19 cellular contexts compared by ENCODE assay signal in the genomic region with DNA sequence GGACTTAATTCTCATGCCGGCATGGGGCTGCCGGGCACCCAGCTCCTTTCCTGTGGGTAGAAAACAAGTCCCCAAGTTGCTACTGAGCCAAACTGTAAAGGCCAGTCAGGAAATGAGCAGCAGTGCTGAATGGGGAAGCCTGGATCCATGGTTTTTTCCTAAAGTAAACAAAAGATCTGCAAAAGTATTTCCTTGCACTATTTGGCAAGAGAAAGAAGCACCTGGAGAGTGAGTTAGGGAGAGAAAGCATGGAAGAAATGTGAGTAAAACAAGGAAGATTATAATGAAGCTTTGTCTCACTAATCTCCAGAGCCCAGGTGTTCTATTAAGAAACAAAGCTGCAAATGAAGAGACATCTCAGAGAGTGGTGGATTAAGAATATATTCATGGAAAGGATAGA.
A peak's percentile ranks its signal among the peaks of the same experiment; 100 is the strongest.
DNase-seq lines count a peak whose midpoint lies in the region; ATAC-seq lines count a peak whose summit lies in the region.
"Had no signal": no experiment of that assay in that cellular context is flagged by ENCODE, and none has a peak within 500 bp of the region (broad histone marks: within the 10 kb centered on the region; RNA-seq: fewer than 3 reads in every experiment).

No MANE protein-coding gene starts in this region.

- H3K4me3 Mint-ChIP-seq in activated naive CD4-positive, alpha-beta T cell treated with anti-CD3 and anti-CD28 coated beads, Interleukin-2, amount 50 U/mL, for 24 hours, result no peak overlapping the region
- H3K4me3 Mint-ChIP-seq in activated naive CD4-positive, alpha-beta T cell treated with anti-CD3 and anti-CD28 coated beads, Interleukin-2, amount 10 ng/mL, durations not matched to agents 7 days and 5 days, result no peak overlapping the region
- no peak overlapping the region for H3K4me3 Mint-ChIP-seq in activated CD4-positive, alpha-beta memory T cell treated with anti-CD3 and anti-CD28 coated beads, Interleukin-2, amount 10 ng/mL, durations not matched to agents 7 days and 5 days
- H3K4me3 Mint-ChIP-seq: activated CD8-positive, alpha-beta T cell treated with anti-CD3 and anti-CD28 coated beads, Interleukin-2, amount 10 ng/mL, durations not matched to agents 7 days and 5 days; activated naive CD8-positive, alpha-beta T cell treated with anti-CD3 and anti-CD28 coated beads, Interleukin-2, amount 50 U/mL, for 24 hours; central memory CD8-positive, alpha-beta T cell; natural killer cell treated with Interleukin-12 subunit alpha and Interleukin-12 subunit beta and Interleukin-15 and Interleukin-18, amount 100 ng/mL, for 72 hours; type B pancreatic cell had no signal

- H3K9me3 Mint-ChIP-seq in activated naive CD4-positive, alpha-beta T cell treated with anti-CD3 and anti-CD28 coated beads, Interleukin-2, amount 50 U/mL, for 24 hours, result peaks cover 5% of the 10 kb centered on the region
- peaks cover 18% of the 10 kb centered on the region for H3K9me3 Mint-ChIP-seq in activated naive CD4-positive, alpha-beta T cell treated with anti-CD3 and anti-CD28 coated beads, Interleukin-2, amount 10 ng/mL, durations not matched to agents 7 days and 5 days
- H3K9me3 Mint-ChIP-seq in activated CD4-positive, alpha-beta memory T cell treated with anti-CD3 and anti-CD28 coated beads, Interleukin-2, amount 10 ng/mL, durations not matched to agents 7 days and 5 days, result peaks cover 17% of the 10 kb centered on the region

- peaks cover 51% of the 10 kb centered on the region for H3K4me1 Mint-ChIP-seq in activated naive CD4-positive, alpha-beta T cell treated with anti-CD3 and anti-CD28 coated beads, Interleukin-2, amount 50 U/mL, for 24 hours
- H3K4me1 Mint-ChIP-seq in activated naive CD4-positive, alpha-beta T cell treated with anti-CD3 and anti-CD28 coated beads, Interleukin-2, amount 10 ng/mL, durations not matched to agents 7 days and 5 days, result peaks cover 42% of the 10 kb centered on the region
- peaks cover 47% of the 10 kb centered on the region for H3K4me1 Mint-ChIP-seq in activated CD4-positive, alpha-beta memory T cell treated with anti-CD3 and anti-CD28 coated beads, Interleukin-2, amount 10 ng/mL, durations not matched to agents 7 days and 5 days

- DNase-seq in activated naive CD4-positive, alpha-beta T cell treated with anti-CD3 and anti-CD28 coated beads, Interleukin-2, amount 10 ng/mL, durations not matched to agents 7 days and 5 days, result no peak
- DNase-seq in caudate nucleus (lab: John Stamatoyannopoulos, UW), result peak in 2 of 61 donors; percentile 3 to 39
- DNase-seq in iPS-NIHi11 (ENCODE audit: low spot score), result peak; percentile 34
- no peak for DNase-seq in hippocampal formation (lab: John Stamatoyannopoulos, UW)
- no peak for DNase-seq in NCI-H510A treated with DMSO at 0.1 percent for 48 hours (lab: John Stamatoyannopoulos, UW)
- DNase-seq in activated CD4-positive, alpha-beta memory T cell treated with anti-CD3 and anti-CD28 coated beads, Interleukin-2, amount 10 ng/mL, durations not matched to agents 7 days and 5 days, result no peak
- DNase-seq: 8988T; activated CD8-positive, alpha-beta T cell treated with anti-CD3 and anti-CD28 coated beads, Interleukin-2, amount 10 ng/mL, durations not matched to agents 7 days and 5 days; activated naive CD8-positive, alpha-beta T cell treated with anti-CD3 and anti-CD28 coated beads, Interleukin-2, amount 50 U/mL, for 24 hours; KG1; lower lobe of right lung; NCI-H2171 treated with DMSO at 0.1 percent for 48 hours; stimulated activated naive CD4-positive, alpha-beta T cell had no signal

- H3K27ac ChIP-seq in caudate nucleus (ENCODE audit: low read depth, low read length), result peak overlapping the region; percentile 60
- H3K27ac ChIP-seq: lower lobe of right lung, prostate gland had no signal

- no peaks in the 10 kb centered on the region for H3K27me3 Mint-ChIP-seq in activated naive CD4-positive, alpha-beta T cell treated with anti-CD3 and anti-CD28 coated beads, Interleukin-2, amount 50 U/mL, for 24 hours
- H3K27me3 Mint-ChIP-seq in activated naive CD4-positive, alpha-beta T cell treated with anti-CD3 and anti-CD28 coated beads, Interleukin-2, amount 10 ng/mL, durations not matched to agents 7 days and 5 days, result no peaks in the 10 kb centered on the region
- no peaks in the 10 kb centered on the region for H3K27me3 Mint-ChIP-seq in activated CD4-positive, alpha-beta memory T cell treated with anti-CD3 and anti-CD28 coated beads, Interleukin-2, amount 10 ng/mL, durations not matched to agents 7 days and 5 days
- H3K27me3 Mint-ChIP-seq: activated naive CD8-positive, alpha-beta T cell treated with anti-CD3 and anti-CD28 coated beads, Interleukin-2, amount 50 U/mL, for 24 hours; central memory CD8-positive, alpha-beta T cell; natural killer cell treated with Interleukin-12 subunit alpha and Interleukin-12 subunit beta and Interleukin-15 and Interleukin-18, amount 100 ng/mL, for 72 hours; type B pancreatic cell had no signal

- ATAC-seq in GM18517 (IDR thresholded peaks at IDR 0.05; ENCODE audit: unreplicated experiment), result no peak
- ATAC-seq: activated CD8-positive, alpha-beta T cell treated with anti-CD3 and anti-CD28 coated beads, Interleukin-2, amount 10 ng/mL, durations not matched to agents 7 days and 5 days; activated naive CD8-positive, alpha-beta T cell treated with anti-CD3 and anti-CD28 coated beads, Interleukin-2, amount 50 U/mL, for 24 hours; lower lobe of right lung; natural killer cell treated with Interleukin-12 subunit alpha and Interleukin-12 subunit beta and Interleukin-15 and Interleukin-18, amount 100 ng/mL, for 72 hours had no signal

- peaks cover 16% of the 10 kb centered on the region for H3K36me3 Mint-ChIP-seq in activated naive CD4-positive, alpha-beta T cell treated with anti-CD3 and anti-CD28 coated beads, Interleukin-2, amount 50 U/mL, for 24 hours
- H3K36me3 Mint-ChIP-seq in activated naive CD4-positive, alpha-beta T cell treated with anti-CD3 and anti-CD28 coated beads, Interleukin-2, amount 10 ng/mL, durations not matched to agents 7 days and 5 days, result peaks cover 20% of the 10 kb centered on the region
- peaks cover 17% of the 10 kb centered on the region for H3K36me3 Mint-ChIP-seq in activated CD4-positive, alpha-beta memory T cell treated with anti-CD3 and anti-CD28 coated beads, Interleukin-2, amount 10 ng/mL, durations not matched to agents 7 days and 5 days (ENCODE audit: low read depth)

- POLR2A ChIA-PET in activated CD4-positive, alpha-beta memory T cell treated with anti-CD3 and anti-CD28 coated beads, Interleukin-2, amount 10 ng/mL, durations not matched to agents 7 days and 5 days (lab: Charles Lee), result no interaction called here

- CTCF ChIA-PET in activated naive CD4-positive, alpha-beta T cell treated with anti-CD3 and anti-CD28 coated beads, Interleukin-2, amount 10 ng/mL, durations not matched to agents 7 days and 5 days (lab: Charles Lee), result no interaction called here
- CTCF ChIA-PET in activated CD4-positive, alpha-beta memory T cell treated with anti-CD3 and anti-CD28 coated beads, Interleukin-2, amount 10 ng/mL, durations not matched to agents 7 days and 5 days (lab: Charles Lee), result interaction anchor here (1.3 to 1.5 kb wide), 2 partner anchors 9 to 10 kb away, joined by 3 read pairs; no protein-coding TSS in a partner anchor

- peak overlapping the region; percentile 43 for H3K27ac Mint-ChIP-seq in activated naive CD4-positive, alpha-beta T cell treated with anti-CD3 and anti-CD28 coated beads, Interleukin-2, amount 50 U/mL, for 24 hours
- H3K27ac Mint-ChIP-seq in activated naive CD4-positive, alpha-beta T cell treated with anti-CD3 and anti-CD28 coated beads, Interleukin-2, amount 10 ng/mL, durations not matched to agents 7 days and 5 days, result no peak overlapping the region
- H3K27ac Mint-ChIP-seq in activated CD4-positive, alpha-beta memory T cell treated with anti-CD3 and anti-CD28 coated beads, Interleukin-2, amount 10 ng/mL, durations not matched to agents 7 days and 5 days, result no peak overlapping the region
- H3K27ac Mint-ChIP-seq: activated CD8-positive, alpha-beta T cell treated with anti-CD3 and anti-CD28 coated beads, Interleukin-2, amount 10 ng/mL, durations not matched to agents 7 days and 5 days; activated naive CD8-positive, alpha-beta T cell treated with anti-CD3 and anti-CD28 coated beads, Interleukin-2, amount 50 U/mL, for 24 hours; natural killer cell treated with Interleukin-12 subunit alpha and Interleukin-12 subunit beta and Interleukin-15 and Interleukin-18, amount 100 ng/mL, for 72 hours; type B pancreatic cell had no signal
